12 cellular contexts compared by ENCODE assay signal in the genomic region with DNA sequence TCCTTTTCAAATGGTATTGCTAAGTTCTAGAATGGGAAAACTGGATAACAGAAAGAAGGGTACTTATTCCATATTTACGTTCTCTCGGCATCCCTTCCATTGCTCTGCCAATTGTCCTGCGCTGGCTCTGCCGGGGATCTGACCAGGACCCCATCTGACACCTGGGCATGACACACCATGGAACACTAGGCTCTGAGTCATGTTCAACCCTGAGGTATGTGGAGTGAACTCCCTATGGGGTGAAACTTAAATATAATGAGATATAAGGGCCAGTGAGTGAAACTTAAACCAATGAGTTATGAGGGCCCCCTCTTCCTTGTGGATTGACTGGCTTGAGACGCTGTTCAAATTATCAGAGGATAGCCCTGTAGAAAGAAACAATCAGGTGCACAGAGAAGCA.
"Had no signal": no experiment of that assay in that cellular context is flagged by ENCODE, and none has a peak within 500 bp of the region (broad histone marks: within the 10 kb centered on the region; RNA-seq: fewer than 3 reads in every experiment).

No MANE protein-coding gene starts in this region.

- H3K36me3 ChIP-seq: pancreas, sigmoid colon, spleen had no signal

- H3K27ac ChIP-seq: pancreas, spleen had no signal

- H3K9me3 ChIP-seq: pancreas, sigmoid colon, spleen had no signal

- H3K4me3 ChIP-seq: pancreas, sigmoid colon, spleen had no signal

- DNase-seq: activated CD4-positive, alpha-beta T cell treated with anti-CD3 and anti-CD28 coated beads, Interleukin-2, amount 10 ng/mL, durations not matched to agents 7 days and 5 days; activated CD8-positive, alpha-beta memory T cell treated with anti-CD3 and anti-CD28 coated beads for 24 hours; anterior cingulate cortex; hippocampal formation; kidney; left ventricle myocardium superior; mesenchymal stem cell; naive thymus-derived CD8-positive, alpha-beta T cell; pancreas; sigmoid colon; spleen; T-helper 17 cell had no signal

- H3K4me1 ChIP-seq: pancreas, spleen had no signal
